ENCODE assay signal across 2 cellular contexts in the genomic region with DNA sequence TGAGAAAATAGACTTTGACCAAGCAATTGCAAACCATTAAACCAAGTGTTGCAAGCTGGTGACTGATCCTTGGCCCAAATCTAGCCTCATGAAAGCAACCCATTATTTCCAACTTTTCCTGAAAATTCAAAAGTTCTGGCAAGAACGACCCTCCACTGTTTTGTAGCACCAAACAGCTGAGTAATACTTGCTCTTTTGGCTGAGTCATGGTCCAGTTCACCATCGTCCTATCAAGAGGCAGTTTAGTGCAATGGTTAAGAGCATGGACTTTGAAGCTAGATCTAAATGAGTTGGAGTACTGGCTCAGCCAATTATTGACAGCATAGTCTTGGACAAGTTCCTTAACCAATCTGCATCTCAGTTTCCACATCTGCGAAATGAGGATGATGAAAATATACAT.
TF ChIP-seq lines count a peak whose summit lies in the region.

No MANE protein-coding gene starts in this region.

TF ChIP-seq in A549, 52 proteins besides CTCF, POLR2A, EP300 and RAD21:
- TF ChIP-seq CHD4 (IDR thresholded peaks at IDR 0.05; ENCODE audit: borderline replicate concordance) (no peak), HES2 (IDR thresholded peaks at IDR 0.05) (no peak), FOSL2 (IDR thresholded peaks at IDR 0.05) (no peak), FOSL2 (CRISPR knock-in tag; IDR thresholded peaks at IDR 0.05) (no peak), HEYL (CRISPR knock-in tag; IDR thresholded peaks at IDR 0.05) (no peak), RFX5 (IDR thresholded peaks at IDR 0.05) (no peak), EHF (CRISPR knock-in tag; IDR thresholded peaks at IDR 0.05) (no peak), ZNF302 (CRISPR knock-in tag; IDR thresholded peaks at IDR 0.05) (no peak), BHLHE40 (IDR thresholded peaks at IDR 0.05; ENCODE audit: low read depth, low read length) (no peak), NFE2L2 (conservative IDR thresholded peaks at IDR 0.05; ENCODE audit: low read length) (peak; percentile 58), ZFP36 (IDR thresholded peaks at IDR 0.05; ENCODE audit: borderline replicate concordance, partially characterized antibody) (no peak), RARB (CRISPR knock-in tag; IDR thresholded peaks at IDR 0.05) (no peak), HOXA7 (CRISPR knock-in tag; IDR thresholded peaks at IDR 0.05) (no peak), RCOR1 (IDR thresholded peaks at IDR 0.05; ENCODE audit: low read depth, low read length) (no peak), KDM5A (IDR thresholded peaks at IDR 0.05) (no peak), MAFK (IDR thresholded peaks at IDR 0.05; ENCODE audit: partially characterized antibody) (peak; percentile 72), ESRRA (IDR thresholded peaks at IDR 0.05; ENCODE audit: borderline replicate concordance, low read length) (no peak), RNF2 (IDR thresholded peaks at IDR 0.05; ENCODE audit: borderline replicate concordance, low read depth) (no peak)
TF ChIP-seq in A549: peak in this region for 2.

TF ChIP-seq in K562, 482 proteins besides CTCF, POLR2A, EP300 and RAD21 (continues in another document):
- no peak for TF ChIP-seq HMG20B (CRISPR knock-in tag; IDR thresholded peaks at IDR 0.05)
- no peak for TF ChIP-seq CCNT2 (IDR thresholded peaks at IDR 0.05; ENCODE audit: borderline replicate concordance, extremely low read depth, insufficient read length, low read depth, low read length)
- no peak for TF ChIP-seq MTA1 (IDR thresholded peaks at IDR 0.05; ENCODE audit: borderline replicate concordance)
- no peak for TF ChIP-seq ZNF785 (CRISPR knock-in tag; IDR thresholded peaks at IDR 0.05)
- TF ChIP-seq ASH1L (IDR thresholded peaks at IDR 0.05; ENCODE audit: borderline replicate concordance, low read depth, partially characterized antibody), result no peak
- no peak for TF ChIP-seq RB1 (IDR thresholded peaks at IDR 0.05; ENCODE audit: low read depth)
- no peak for TF ChIP-seq COPS2 (conservative IDR thresholded peaks at IDR 0.05)
- TF ChIP-seq, protein P1, sequence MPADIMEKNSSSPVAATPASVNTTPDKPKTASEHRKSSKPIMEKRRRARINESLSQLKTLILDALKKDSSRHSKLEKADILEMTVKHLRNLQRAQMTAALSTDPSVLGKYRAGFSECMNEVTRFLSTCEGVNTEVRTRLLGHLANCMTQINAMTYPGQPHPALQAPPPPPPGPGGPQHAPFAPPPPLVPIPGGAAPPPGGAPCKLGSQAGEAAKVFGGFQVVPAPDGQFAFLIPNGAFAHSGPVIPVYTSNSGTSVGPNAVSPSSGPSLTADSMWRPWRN (IDR thresholded peaks at IDR 0.05; ENCODE audit: low read depth), result no peak
- no peak for TF ChIP-seq E2F3 (CRISPR knock-in tag; IDR thresholded peaks at IDR 0.05)
- TF ChIP-seq NCOA6 (IDR thresholded peaks at IDR 0.05), result no peak
- TF ChIP-seq ZNF253 (CRISPR knock-in tag; conservative IDR thresholded peaks at IDR 0.05), result no peak
- no peak for TF ChIP-seq CTCFL (IDR thresholded peaks at IDR 0.05; ENCODE audit: borderline replicate concordance, insufficient read depth, low read depth, low read length, poor library complexity, severe bottlenecking)
- TF ChIP-seq MCM2 (IDR thresholded peaks at IDR 0.05; ENCODE audit: low read depth), result no peak
- TF ChIP-seq DPF2 (IDR thresholded peaks at IDR 0.05), result 0 out of 2 replicates have a peak, but pooled peaks have one; percentile 14
- TF ChIP-seq BRF1 (IDR thresholded peaks at IDR 0.05; ENCODE audit: borderline replicate concordance, extremely low read depth, insufficient read length), result no peak
- peak; percentile 71; the same call in 1 of the 2 replicates for TF ChIP-seq BACH1 (tag; IDR thresholded peaks at IDR 0.05)
- peak; percentile 95 for TF ChIP-seq ZNF316 (IDR thresholded peaks at IDR 0.05)
- TF ChIP-seq ZNF133 (CRISPR knock-in tag; IDR thresholded peaks at IDR 0.05), result no peak
- no peak for TF ChIP-seq CHD7 (IDR thresholded peaks at IDR 0.05; ENCODE audit: low read depth, low read length)
- no peak for TF ChIP-seq RBBP5 (IDR thresholded peaks at IDR 0.05; ENCODE audit: borderline replicate concordance, insufficient read depth, low read length, poor library complexity, severe bottlenecking)
- TF ChIP-seq C11orf30 (IDR thresholded peaks at IDR 0.05; ENCODE audit: low read depth), result peak; percentile 83
- TF ChIP-seq MAFG (tag; conservative IDR thresholded peaks at IDR 0.05), result peak; percentile 90
- TF ChIP-seq ZNF324 (CRISPR knock-in tag; IDR thresholded peaks at IDR 0.05), result no peak
- no peak for TF ChIP-seq RHOXF2B (CRISPR knock-in tag; conservative IDR thresholded peaks at IDR 0.05)
- TF ChIP-seq ZNF3 (CRISPR knock-in tag; IDR thresholded peaks at IDR 0.05), result no peak
- no peak for TF ChIP-seq ZNF668 (CRISPR knock-in tag; IDR thresholded peaks at IDR 0.05)
- TF ChIP-seq NFE2 (IDR thresholded peaks at IDR 0.05; ENCODE audit: low read depth), result peak; percentile 82
- no peak for TF ChIP-seq SMAD2 (IDR thresholded peaks at IDR 0.05; ENCODE audit: low read depth, low read length)
- TF ChIP-seq ETV5 (CRISPR knock-in tag; IDR thresholded peaks at IDR 0.05; ENCODE audit: low read depth), result no peak
- TF ChIP-seq ZBED1 (IDR thresholded peaks at IDR 0.05), result no peak
- no peak for TF ChIP-seq GATA2 (CRISPR knock-in tag; IDR thresholded peaks at IDR 0.05)
- no peak for TF ChIP-seq HNRNPK (IDR thresholded peaks at IDR 0.05; ENCODE audit: low read depth, low read length, poor library complexity, severe bottlenecking)
- TF ChIP-seq KLF13 (tag; IDR thresholded peaks at IDR 0.05; ENCODE audit: borderline replicate concordance, low read depth), result no peak
- TF ChIP-seq KLF6 (CRISPR knock-in tag; IDR thresholded peaks at IDR 0.05; ENCODE audit: borderline replicate concordance), result no peak
- TF ChIP-seq NFRKB (IDR thresholded peaks at IDR 0.05; ENCODE audit: low read depth), result no peak
- peak; percentile 69 for TF ChIP-seq MAFF (IDR thresholded peaks at IDR 0.05; ENCODE audit: low read length)
- TF ChIP-seq SMC3 (conservative IDR thresholded peaks at IDR 0.05; ENCODE audit: insufficient read depth, low read depth, low read length), result no peak
- TF ChIP-seq ZNF444 (CRISPR knock-in tag; IDR thresholded peaks at IDR 0.05), result no peak
- TF ChIP-seq SNAPC5 (CRISPR knock-in tag; IDR thresholded peaks at IDR 0.05), result no peak
- no peak for TF ChIP-seq UBTF (IDR thresholded peaks at IDR 0.05; ENCODE audit: borderline replicate concordance in 1 of 2, low read depth in 2 of 2, low read length in 2 of 2)
- no peak for TF ChIP-seq ZNF431 (CRISPR knock-in tag; IDR thresholded peaks at IDR 0.05)
- no peak for TF ChIP-seq ARHGAP35 (IDR thresholded peaks at IDR 0.05; ENCODE audit: partially characterized antibody)
- no peak for TF ChIP-seq KDM5B (IDR thresholded peaks at IDR 0.05; ENCODE audit: insufficient replicate concordance, low read depth, low read length)
- peak; percentile 70 for TF ChIP-seq NFE2L1 (tag; IDR thresholded peaks at IDR 0.05; ENCODE audit: borderline replicate concordance, low read depth)
- no peak for TF ChIP-seq CBX2 (IDR thresholded peaks at IDR 0.05; ENCODE audit: insufficient read depth, low read length, poor library complexity, severe bottlenecking)
- TF ChIP-seq NR2F6 (CRISPR knock-in tag; IDR thresholded peaks at IDR 0.05), result no peak
- TF ChIP-seq ESRRA (IDR thresholded peaks at IDR 0.05; ENCODE audit: borderline replicate concordance, low read depth), result no peak
- TF ChIP-seq SMAD3 (CRISPR knock-in tag; conservative IDR thresholded peaks at IDR 0.05), result no peak
- TF ChIP-seq SREBF2 (CRISPR knock-in tag; IDR thresholded peaks at IDR 0.05), result no peak
- no peak for TF ChIP-seq SRSF9 (IDR thresholded peaks at IDR 0.05; ENCODE audit: borderline replicate concordance, low read depth, low read length)
- no peak for TF ChIP-seq TBP (optimal IDR thresholded peaks at IDR 0.05; ENCODE audit: low read depth, low read length)
